20 cellular contexts compared by ENCODE assay signal in genomic region chr17:51995797-51996403, GRCh38.
"Had no signal": no experiment of that assay in that cellular context is flagged by ENCODE, and none has a peak within 500 bp of the region (broad histone marks: within the 10 kb centered on the region; RNA-seq: fewer than 3 reads in every experiment).

No MANE protein-coding gene starts in this region.

- H3K4me3 ChIP-seq: adrenal gland, coronary artery, left lung, skin epidermis, tibial artery, uterus had no signal

- H3K27me3 Mint-ChIP-seq: activated CD4-positive, alpha-beta memory T cell treated with anti-CD3 and anti-CD28 coated beads, Interleukin-2, amount 10 ng/mL, durations not matched to agents 7 days and 5 days had no signal

- DNase-seq: activated CD4-positive, alpha-beta memory T cell treated with anti-CD3 and anti-CD28 coated beads, Interleukin-2, amount 10 ng/mL, durations not matched to agents 7 days and 5 days; activated CD4-positive, alpha-beta T cell treated with anti-CD3 and anti-CD28 coated beads for 36 hours; activated effector memory CD4-positive, alpha-beta T cell treated with Interleukin-2 at 50 U/mL for 16 hours; activated T-cell treated with anti-CD3 and anti-CD28 coated beads, Interleukin-2, amount 50 U/mL, for 4 hours; adrenal gland; central memory CD4-positive, alpha-beta T cell; effector CD4-positive, alpha-beta T cell; foreskin fibroblast; left lung; natural killer cell; posterior cingulate gyrus; stimulated activated CD4-positive, alpha-beta T cell treated with anti-CD3 and anti-CD28 coated beads, Interleukin-15, amount 100 ng/mL, for 24 hours; stimulated activated CD4-positive, alpha-beta T cell treated with anti-CD3 and anti-CD28 coated beads, Interleukin-4, amount 100 ng/mL, for 24 hours; stimulated activated naive CD4-positive, alpha-beta T cell; tibial artery; uterus; WERI-Rb-1 had no signal

- H3K27me3 ChIP-seq: adrenal gland, left lung, tibial artery, uterus had no signal

- H3K27ac ChIP-seq: adrenal gland, coronary artery, left lung, skin epidermis, tibial artery, uterus, WERI-Rb-1 had no signal

- ATAC-seq: activated CD4-positive, alpha-beta T cell treated with anti-CD3 and anti-CD28 coated beads for 36 hours; activated T-cell treated with anti-CD3 and anti-CD28 coated beads, Interleukin-2, amount 50 U/mL, for 4 hours; left lung; natural killer cell had no signal

- H3K36me3 Mint-ChIP-seq: activated naive CD4-positive, alpha-beta T cell treated with anti-CD3 and anti-CD28 coated beads, Interleukin-2, amount 50 U/mL, for 24 hours had no signal

- H3K4me1 Mint-ChIP-seq: activated CD4-positive, alpha-beta memory T cell treated with anti-CD3 and anti-CD28 coated beads, Interleukin-2, amount 10 ng/mL, durations not matched to agents 7 days and 5 days; activated CD4-positive, alpha-beta T cell treated with anti-CD3 and anti-CD28 coated beads for 36 hours; activated naive CD4-positive, alpha-beta T cell treated with anti-CD3 and anti-CD28 coated beads, Interleukin-2, amount 50 U/mL, for 24 hours; natural killer cell had no signal

- H3K27ac Mint-ChIP-seq: activated CD4-positive, alpha-beta memory T cell treated with anti-CD3 and anti-CD28 coated beads, Interleukin-2, amount 10 ng/mL, durations not matched to agents 7 days and 5 days; activated CD4-positive, alpha-beta T cell treated with anti-CD3 and anti-CD28 coated beads for 36 hours; activated naive CD4-positive, alpha-beta T cell treated with anti-CD3 and anti-CD28 coated beads, Interleukin-2, amount 50 U/mL, for 24 hours; natural killer cell had no signal

- H3K4me3 Mint-ChIP-seq: activated CD4-positive, alpha-beta memory T cell treated with anti-CD3 and anti-CD28 coated beads, Interleukin-2, amount 10 ng/mL, durations not matched to agents 7 days and 5 days; activated CD4-positive, alpha-beta T cell treated with anti-CD3 and anti-CD28 coated beads for 36 hours; activated naive CD4-positive, alpha-beta T cell treated with anti-CD3 and anti-CD28 coated beads, Interleukin-2, amount 50 U/mL, for 24 hours; activated T-cell treated with anti-CD3 and anti-CD28 coated beads, Interleukin-2, amount 50 U/mL, for 4 hours; natural killer cell had no signal

- H3K9me3 Mint-ChIP-seq: activated CD4-positive, alpha-beta memory T cell treated with anti-CD3 and anti-CD28 coated beads, Interleukin-2, amount 10 ng/mL, durations not matched to agents 7 days and 5 days; activated T-cell treated with anti-CD3 and anti-CD28 coated beads, Interleukin-2, amount 50 U/mL, for 4 hours had no signal

- H3K9me3 ChIP-seq: adrenal gland, left lung, tibial artery, uterus had no signal

- H3K4me1 ChIP-seq: adrenal gland, left lung, tibial artery, uterus had no signal

- H3K36me3 ChIP-seq: adrenal gland, left lung, tibial artery, uterus, WERI-Rb-1 had no signal
